ENCODE assay signal across 26 cellular contexts in the genomic region with DNA sequence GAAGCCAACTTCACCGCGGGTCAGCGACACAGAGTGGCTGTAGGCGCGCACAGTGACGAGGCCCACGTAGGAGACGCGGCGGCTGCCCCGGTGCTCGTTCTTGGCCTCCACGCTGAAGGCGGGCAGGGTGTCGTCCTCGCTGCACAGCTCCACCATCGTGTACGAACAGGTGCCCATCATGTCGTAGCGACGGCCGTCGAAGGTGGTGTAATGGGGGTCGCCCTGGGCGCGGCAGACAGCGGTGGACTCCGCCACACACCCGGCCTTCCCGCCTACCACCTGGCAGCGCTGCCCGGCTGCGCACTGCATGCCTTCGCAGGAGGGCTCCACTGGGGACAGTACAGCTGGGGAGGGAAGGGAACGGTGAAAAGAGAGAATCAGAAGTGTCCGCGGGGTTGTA. TPM values are rescaled to one million over a fixed set of nuclear protein-coding genes. Genes with fewer than 3 reads are reported as not detected.
A peak's percentile ranks its signal among the peaks of the same experiment; 100 is the strongest.
DNase-seq lines count a peak whose midpoint lies in the region; ATAC-seq and TF ChIP-seq lines count a peak whose summit lies in the region.
"Had no signal": no experiment of that assay in that cellular context is flagged by ENCODE, and none has a peak within 500 bp of the region (broad histone marks: within the 10 kb centered on the region; RNA-seq: fewer than 3 reads in every experiment).

No MANE protein-coding gene starts in this region.

- H3K56ac ChIP-seq in IMR-90 (ENCODE audit: extremely low read depth, insufficient read depth, low read length) = no peak overlapping the region

- H4K91ac ChIP-seq in IMR-90 (ENCODE audit: insufficient read depth, low read depth, low read length) = no peak overlapping the region

- no peak for DNase-seq in IMR-90
- DNase-seq in colonic mucosa = peak; percentile 14
- DNase-seq in left lobe of liver (ENCODE audit: low spot score) = peak; percentile 35
- peak; percentile 14 for DNase-seq in stomach
- no peak for DNase-seq in NK-92 treated with Interleukin-12 subunit alpha and Interleukin-12 subunit beta, amount 100 ng/mL, for 24 hours (lab: John Stamatoyannopoulos, UW)
- DNase-seq in stimulated activated CD8-positive, alpha-beta memory T cell treated with anti-CD3 and anti-CD28 coated beads, Interleukin-4, amount 100 ng/mL, for 48 hours = no peak
- DNase-seq in NCI-H187 (lab: John Stamatoyannopoulos, UW) = no peak
- no peak for DNase-seq in effector CD8-positive, alpha-beta T cell (lab: John Stamatoyannopoulos, UW)
- DNase-seq: C1 segment of cervical spinal cord; CD4-positive, alpha-beta memory T cell; COR-L47; DMS53; GM23248; HCEC 1CT; MM.1S; NCI-H1048; NCI-H1417; NCI-H1694; NCI-H2081; NCI-H2171; NCI-H226; NCI-H510A; NCI-H69; SHP77 treated with DMSO at 0.1 percent for 48 hours had no signal

- no peak overlapping the region for H3K18ac ChIP-seq in IMR-90 (ENCODE audit: low read depth, low read length)

- no peak for ATAC-seq in IMR-90 (ENCODE audit: low read depth)
- ATAC-seq in left lobe of liver = no peak

- H3K36me3 ChIP-seq in IMR-90 (ENCODE audit: control insufficient read depth, insufficient read depth, low read length) (no peaks in the 10 kb centered on the region), colonic mucosa (no peaks in the 10 kb centered on the region), stomach (peaks cover 0 to 16% (median 4%) of the 10 kb centered on the region in 4 donors)
- H3K36me3 ChIP-seq: Peyer's patch had no signal

- H4K20me1 ChIP-seq in IMR-90 (ENCODE audit: insufficient read depth, low read length) = no peaks in the 10 kb centered on the region

- no peak overlapping the region for H4K5ac ChIP-seq in IMR-90 (ENCODE audit: low read depth, low read length)

- no peak overlapping the region for H3K23ac ChIP-seq in IMR-90 (ENCODE audit: low read depth, low read length)

- POLR2A ChIA-PET in IMR-90 (lab: Charles Lee; ENCODE audit: unreplicated experiment) = no interaction called here

- TF ChIP-seq POLR2A in IMR-90 (IDR thresholded peaks at IDR 0.05; ENCODE audit: low read depth, low read length) (no peak), stomach (IDR thresholded peaks at IDR 0.05) (no peak)

- no TSS peak for BruUV-seq in IMR-90 (replicated peaks; lab: Mats Ljungman, UMichigan)

- H2AFZ ChIP-seq in IMR-90 (replicated peaks; ENCODE audit: low read length, poor library complexity) = peak overlapping the region; percentile 32
- H2AFZ ChIP-seq: GM23248 had no signal

- TF ChIP-seq CTCF in IMR-90 (conservative IDR thresholded peaks at IDR 0.05; ENCODE audit: low read depth, low read length) = no peak
- TF ChIP-seq CTCF in colonic mucosa (IDR thresholded peaks at IDR 0.05) = no peak
- no peak for TF ChIP-seq CTCF in stomach (IDR thresholded peaks at IDR 0.05)

- H3K4me3 ChIP-seq in IMR-90 (ENCODE audit: insufficient read depth, low read depth, low read length) = no peak overlapping the region
- H3K4me3 ChIP-seq in colonic mucosa = no peak overlapping the region
- H3K4me3 ChIP-seq in stomach = no peak overlapping the region
- H3K4me3 ChIP-seq: GM23248, Peyer's patch had no signal

- TF ChIP-seq RAD21 in IMR-90 (IDR thresholded peaks at IDR 0.05; ENCODE audit: low read length) = no peak

- WGBS in IMR-90 (ENCODE audit: extremely low coverage in 2 of 2, insufficient read length in 1 of 2), 2 experiments = 95% methylated on average over 4 of the region's 37 CpGs; no CpG with 5 or more reads in 1 of the 2 experiments
- 97 to 98% (median 97%) methylated on average over 18 to 37 of the region's 37 CpGs for WGBS in stomach, 5 donors

- H4K8ac ChIP-seq in IMR-90 (ENCODE audit: low read depth in 2 of 2, low read length in 2 of 2) = no peak overlapping the region

- H2BK5ac ChIP-seq in IMR-90 (ENCODE audit: low read depth, low read length, poor library complexity, severe bottlenecking) = no peak overlapping the region

- no peak overlapping the region for H2AK5ac ChIP-seq in IMR-90 (ENCODE audit: low read depth, low read length)

- no peak overlapping the region for H3K27ac ChIP-seq in IMR-90 (ENCODE audit: insufficient read depth, low read length)
- H3K27ac ChIP-seq in colonic mucosa = no peak overlapping the region
- H3K27ac ChIP-seq in stomach = no peak overlapping the region
- H3K27ac ChIP-seq: GM23248, KMS-11, Peyer's patch had no signal

- dilution Hi-C loops in IMR-90 (cut with HindIII; ENCODE audit: low sequenced_read_pairs, unreplicated experiment) = no loop called here

- intact Hi-C loops in IMR-90 (cut with micrococcal nuclease) = no loop called here
- intact Hi-C loops in colonic mucosa (cut with DNase I) = no loop called here
- intact Hi-C loops in stomach (cut with DNase I; ENCODE audit: low total_unique reads) = no loop called here

- H3K9me3 ChIP-seq in IMR-90 (ENCODE audit: control insufficient read depth, insufficient read depth, low read length) (no peaks in the 10 kb centered on the region), colonic mucosa (no peaks in the 10 kb centered on the region), stomach (peaks cover 0 to 6% (median 0%) of the 10 kb centered on the region in 4 donors)
- H3K9me3 ChIP-seq: Peyer's patch had no signal

- H3K4me2 ChIP-seq in IMR-90 (ENCODE audit: low read depth, low read length) = no peak overlapping the region
- H3K4me2 ChIP-seq: KMS-11 had no signal

- no peak overlapping the region for H2BK20ac ChIP-seq in IMR-90 (ENCODE audit: low read depth, low read length)

- CTCF ChIA-PET in IMR-90 (lab: Yijun Ruan, JAX) = no interaction called here

- no peaks in the 10 kb centered on the region for H3K27me3 ChIP-seq in IMR-90 (ENCODE audit: control insufficient read depth, insufficient read depth, low read length)
- H3K27me3 ChIP-seq in colonic mucosa = no peaks in the 10 kb centered on the region
- peaks cover 0 to 4% (median 0%) of the 10 kb centered on the region in 3 donors for H3K27me3 ChIP-seq in stomach
- H3K27me3 ChIP-seq: Peyer's patch had no signal

- H2BK15ac ChIP-seq in IMR-90 (ENCODE audit: low read depth, low read length) = no peak overlapping the region

- H3K9me1 ChIP-seq in IMR-90 (ENCODE audit: insufficient read depth, low read length) = no peaks in the 10 kb centered on the region

- H3K79me1 ChIP-seq in IMR-90 (ENCODE audit: low read depth in 1 of 2, low read length in 2 of 2) = no peaks in the 10 kb centered on the region

- H2AK9ac ChIP-seq in IMR-90 (replicated peaks; ENCODE audit: low read depth, low read length, poor library complexity) = no peak overlapping the region

- no peak overlapping the region for H2BK120ac ChIP-seq in IMR-90 (ENCODE audit: low read depth, low read length)

- H3K14ac ChIP-seq in IMR-90 (replicated peaks; ENCODE audit: low read depth, low read length) = no peak overlapping the region

- H3K9ac ChIP-seq in IMR-90 (ENCODE audit: low read depth, low read length) (no peak overlapping the region), colonic mucosa (ENCODE audit: low read depth in 2 of 2, low read length in 2 of 2) (no peak overlapping the region)
- H3K9ac ChIP-seq: GM23248, KMS-11 had no signal

- in situ Hi-C loops in IMR-90 (cut with MboI; ENCODE audit: low sequenced_read_pairs) = no loop called here

- H3K4me1 ChIP-seq in IMR-90 (ENCODE audit: control insufficient read depth, insufficient read depth, low read length) (no peaks in the 10 kb centered on the region), colonic mucosa (no peaks in the 10 kb centered on the region), stomach (no peaks in the 10 kb centered on the region)
- H3K4me1 ChIP-seq: Peyer's patch had no signal

- H3K4ac ChIP-seq in IMR-90 (ENCODE audit: low read depth, low read length) = no peak overlapping the region

- TF ChIP-seq EP300 in stomach (IDR thresholded peaks at IDR 0.05) = no peak

TF ChIP-seq in IMR-90, 13 proteins besides CTCF, POLR2A, EP300 and RAD21 (continues in another document):
- TF ChIP-seq, protein P1, sequence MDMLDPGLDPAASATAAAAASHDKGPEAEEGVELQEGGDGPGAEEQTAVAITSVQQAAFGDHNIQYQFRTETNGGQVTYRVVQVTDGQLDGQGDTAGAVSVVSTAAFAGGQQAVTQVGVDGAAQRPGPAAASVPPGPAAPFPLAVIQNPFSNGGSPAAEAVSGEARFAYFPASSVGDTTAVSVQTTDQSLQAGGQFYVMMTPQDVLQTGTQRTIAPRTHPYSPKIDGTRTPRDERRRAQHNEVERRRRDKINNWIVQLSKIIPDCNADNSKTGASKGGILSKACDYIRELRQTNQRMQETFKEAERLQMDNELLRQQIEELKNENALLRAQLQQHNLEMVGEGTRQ (IDR thresholded peaks at IDR 0.05; ENCODE audit: low read depth, low read length) = no peak
- TF ChIP-seq, protein P2, sequence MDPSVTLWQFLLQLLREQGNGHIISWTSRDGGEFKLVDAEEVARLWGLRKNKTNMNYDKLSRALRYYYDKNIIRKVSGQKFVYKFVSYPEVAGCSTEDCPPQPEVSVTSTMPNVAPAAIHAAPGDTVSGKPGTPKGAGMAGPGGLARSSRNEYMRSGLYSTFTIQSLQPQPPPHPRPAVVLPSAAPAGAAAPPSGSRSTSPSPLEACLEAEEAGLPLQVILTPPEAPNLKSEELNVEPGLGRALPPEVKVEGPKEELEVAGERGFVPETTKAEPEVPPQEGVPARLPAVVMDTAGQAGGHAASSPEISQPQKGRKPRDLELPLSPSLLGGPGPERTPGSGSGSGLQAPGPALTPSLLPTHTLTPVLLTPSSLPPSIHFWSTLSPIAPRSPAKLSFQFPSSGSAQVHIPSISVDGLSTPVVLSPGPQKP (IDR thresholded peaks at IDR 0.05; ENCODE audit: borderline replicate concordance, low read depth, low read length) = no peak
- TF ChIP-seq BHLHE40 (IDR thresholded peaks at IDR 0.05; ENCODE audit: low read depth, low read length) (no peak), CHD1 (IDR thresholded peaks at IDR 0.05; ENCODE audit: low read depth, low read length) (no peak), RFX5 (IDR thresholded peaks at IDR 0.05; ENCODE audit: low read depth, low read length) (no peak), MAFK (IDR thresholded peaks at IDR 0.05; ENCODE audit: low read depth, low read length) (no peak), MXI1 (IDR thresholded peaks at IDR 0.05; ENCODE audit: borderline replicate concordance, low read depth, low read length) (no peak)

RNA-seq across cellular contexts. Expression of gene FCGBP, which starts 10.0 kb away (rescaled TPM):
- total RNA-seq in IMR-90 (2012; rRNA removed) (under 0.01 TPM in 1 of 2 replicates, not detected in the other), colonic mucosa (1,000 to 10,000 TPM; 2,896 to 3,903 TPM), left lobe of liver (7.3 TPM), stomach (1,000 to 10,000 TPM in 1 of 5 donors, 100 to 1,000 TPM in 3, 10 to 100 TPM in 1; 90.2 to 7,510 (median 472) TPM)
- polyA plus RNA-seq in IMR-90 (2012; rRNA removed) (0.03 TPM in 2 replicates), stomach (10 to 100 TPM in 1 of 3 donors, 1 to 10 TPM in 2; 6.5 to 11.9 (median 8.4) TPM)
- 0.05 and 0.06 TPM in 2 replicates for polyA plus RNA-seq in IMR-90 (2012; cell fraction: cytosol; rRNA removed)
- 0.13 and 0.32 TPM in 2 replicates for polyA plus RNA-seq in IMR-90 (2012; cell fraction: nucleus; rRNA removed; ENCODE audit: low replicate concordance)
- total RNA-seq: GM23248 had no signal
- polyA plus RNA-seq: GM23248 had no signal

RNA-seq across cellular contexts. Expression of gene PSMC4, which starts 46.6 kb away (rescaled TPM):
- total RNA-seq in IMR-90 (2012; rRNA removed) = 213 and 216 TPM in 2 replicates
- 148 and 158 TPM in 2 replicates for polyA plus RNA-seq in IMR-90 (2012; rRNA removed)
- 133 and 153 TPM in 2 replicates for polyA plus RNA-seq in IMR-90 (2012; cell fraction: cytosol; rRNA removed)
- polyA plus RNA-seq in IMR-90 (2012; cell fraction: nucleus; rRNA removed; ENCODE audit: low replicate concordance) = 114 and 174 TPM in 2 replicates
- total RNA-seq in colonic mucosa = 100 to 1,000 TPM in 1 of 2 donors, 10 to 100 TPM in 1; 87.3 to 143 TPM
- total RNA-seq in left lobe of liver = 47.9 TPM
- total RNA-seq in stomach = 10 to 100 TPM in 4 of 5 donors, 1 to 10 TPM in 1; 3.8 to 79.7 (median 69.4) TPM
- 10 to 100 TPM; 58.0 to 75.6 (median 62.3) TPM for polyA plus RNA-seq in stomach

Comparison
In these comparisons a context has a peak if more than half of its experiments do, and no peak if none do; other contexts are left out.
1. DNase-seq: peak in colonic mucosa (single experiment), left lobe of liver (single experiment) and stomach (single experiment); none in IMR-90 (single experiment), NK-92 treated with Interleukin-12 subunit alpha and Interleukin-12 subunit beta, amount 100 ng/mL, for 24 hours (single experiment), stimulated activated CD8-positive, alpha-beta memory T cell treated with anti-CD3 and anti-CD28 coated beads, Interleukin-4, amount 100 ng/mL, for 48 hours (single experiment), NCI-H187 (0 of 2) and effector CD8-positive, alpha-beta T cell (single experiment).
2. RNA of gene FCGBP, which starts 10.0 kb away (total RNA-seq): 2,896 to 3,903 TPM in colonic mucosa and 90.2 to 7,510 TPM in stomach; 7.3 TPM in left lobe of liver (single experiment) and under 0.01 TPM in IMR-90; every median in the first group is over 10 times any median in the second.